8 cellular contexts compared by ENCODE assay signal in genomic region chr2:182763311-182763912, GRCh38. TPM values are rescaled to one million over a fixed set of nuclear protein-coding genes. Genes with fewer than 3 reads are reported as not detected.
DNase-seq lines count a peak whose midpoint lies in the region; ATAC-seq and TF ChIP-seq lines count a peak whose summit lies in the region.

No MANE protein-coding gene starts in this region.

- POLR2A ChIA-PET in CD4-positive, alpha-beta T cell (lab: Charles Lee) = no interaction called here

- no peak overlapping the region for H3K4me2 ChIP-seq in GM23248 (ENCODE audit: unreplicated experiment)
- H3K4me2 ChIP-seq in neural cell (ENCODE audit: low read length) = no peak overlapping the region

- H3K9me2 ChIP-seq in GM23248 (ENCODE audit: insufficient read depth) = no peaks in the 10 kb centered on the region
- H3K9me2 ChIP-seq in neural cell (ENCODE audit: insufficient read depth, low read length) = no peaks in the 10 kb centered on the region

- peak; percentile 54 for TF ChIP-seq RAD21 in neural cell (conservative IDR thresholded peaks at IDR 0.05)

- DNase-seq in CD4-positive, alpha-beta T cell = no peak
- peak; percentile 54 for DNase-seq in GM23248
- peak; percentile 33 for DNase-seq in NCI-H460 (ENCODE audit: extremely low read depth, low read depth)
- peak; percentile 16 to 56 for DNase-seq in dermis microvascular lymphatic vessel endothelial cell (ENCODE audit: low read depth in 2 of 2)
- DNase-seq in activated CD4-positive, alpha-beta T cell treated with anti-CD3 and anti-CD28 coated beads for 1 hour = no peak
- no peak for DNase-seq in NOMO-1 treated with dmso at 0.1 percent for 144 hours (lab: John Stamatoyannopoulos, UW; ENCODE audit: unreplicated experiment)

- in situ Hi-C loops in GM23248 (cut with MboI) = no loop called here

- no peaks in the 10 kb centered on the region for H4K20me1 ChIP-seq in GM23248 (ENCODE audit: insufficient read depth)
- no peaks in the 10 kb centered on the region for H4K20me1 ChIP-seq in neural cell (ENCODE audit: insufficient read depth)

- no peaks in the 10 kb centered on the region for H3K9me3 ChIP-seq in CD4-positive, alpha-beta T cell (ENCODE audit: control insufficient read depth, low read length)
- H3K9me3 ChIP-seq in GM23248 (ENCODE audit: low read depth) (no peaks in the 10 kb centered on the region), neural cell (ENCODE audit: low read length) (no peaks in the 10 kb centered on the region)

- no peak overlapping the region for H3K4me3 Mint-ChIP-seq in CD4-positive, alpha-beta T cell

- H3K9ac ChIP-seq in GM23248 (no peak overlapping the region), neural cell (ENCODE audit: low read length) (no peak overlapping the region)

- peaks cover 4% of the 10 kb centered on the region for H3K9me3 Mint-ChIP-seq in CD4-positive, alpha-beta T cell

- H3K36me3 Mint-ChIP-seq in CD4-positive, alpha-beta T cell (ENCODE audit: low read depth) = peaks cover 95% of the 10 kb centered on the region

- H2AFZ ChIP-seq in GM23248 (no peak overlapping the region), neural cell (ENCODE audit: low read depth, low read length) (no peak overlapping the region)

- H3K79me2 ChIP-seq in GM23248 (ENCODE audit: insufficient read depth) (no peaks in the 10 kb centered on the region), neural cell (replicated peaks; ENCODE audit: insufficient read depth, low read length) (no peaks in the 10 kb centered on the region)

- H3K36me3 ChIP-seq in GM23248 (ENCODE audit: low read depth) (peaks cover 47% of the 10 kb centered on the region), neural cell (ENCODE audit: insufficient read depth, low read length) (peaks cover 9% of the 10 kb centered on the region)

- no peaks in the 10 kb centered on the region for H3K27me3 Mint-ChIP-seq in CD4-positive, alpha-beta T cell

- no peak for ATAC-seq in CD4-positive, alpha-beta T cell (ENCODE audit: poor library complexity)
- ATAC-seq in GM18858 (IDR thresholded peaks at IDR 0.05; ENCODE audit: unreplicated experiment) = no peak

- WGBS in GM23248 (ENCODE audit: low coverage in 1 of 2, low lambda C conversion rate in 2 of 2, missing lambda C conversion rate in 2 of 2), 2 experiments = 77 to 81% methylated on average over 11 of the region's 11 CpGs

- CTCF ChIA-PET in CD4-positive, alpha-beta T cell (lab: Charles Lee) = no interaction called here

- H3K27me3 ChIP-seq in CD4-positive, alpha-beta T cell (ENCODE audit: control insufficient read depth, insufficient read depth, low read length) = no peaks in the 10 kb centered on the region
- H3K27me3 ChIP-seq in GM23248 (replicated peaks; ENCODE audit: insufficient read depth) (no peaks in the 10 kb centered on the region), neural cell (ENCODE audit: insufficient read depth, low read depth, low read length) (no peaks in the 10 kb centered on the region)

- H3F3A ChIP-seq in GM23248 (ENCODE audit: insufficient read depth) (no peaks in the 10 kb centered on the region; the same call in 1 of the 2 replicates), neural cell (ENCODE audit: insufficient read depth, low read length, poor library complexity, severe bottlenecking) (no peaks in the 10 kb centered on the region)

- TF ChIP-seq EP300 in neural cell (conservative IDR thresholded peaks at IDR 0.05; ENCODE audit: poor library complexity, severe bottlenecking) = no peak

- no peak overlapping the region for H3K27ac Mint-ChIP-seq in CD4-positive, alpha-beta T cell

- no peaks in the 10 kb centered on the region for H3K4me1 Mint-ChIP-seq in CD4-positive, alpha-beta T cell (ENCODE audit: low read depth)

- no peaks in the 10 kb centered on the region for H3K4me1 ChIP-seq in GM23248 (ENCODE audit: insufficient read depth)

- no peak overlapping the region for H3K27ac ChIP-seq in CD4-positive, alpha-beta T cell (ENCODE audit: low read depth, low read length)
- H3K27ac ChIP-seq in GM23248 (no peak overlapping the region), neural cell (ENCODE audit: low read length) (no peak overlapping the region)

- TF ChIP-seq CTCF in CD4-positive, alpha-beta T cell (IDR thresholded peaks at IDR 0.05) = peak; percentile 31
- TF ChIP-seq CTCF in neural cell (IDR thresholded peaks at IDR 0.05; ENCODE audit: poor library complexity, severe bottlenecking) = peak; percentile 59

- intact Hi-C loops in CD4-positive, alpha-beta T cell (cut with DNase I, micrococcal nuclease) = loop anchor here in 1 of 2 experiments (10.0 kb wide), 1 partner anchor 221 kb away; no protein-coding TSS in a partner anchor

- H3K4me3 ChIP-seq in GM23248 (no peak overlapping the region), neural cell (ENCODE audit: low read length) (no peak overlapping the region)

TF ChIP-seq in neural cell, 6 proteins besides CTCF, POLR2A, EP300 and RAD21:
- no peak for TF ChIP-seq TAF1 (IDR thresholded peaks at IDR 0.05; ENCODE audit: low read depth)
- no peak for TF ChIP-seq POLR2AphosphoS5 (IDR thresholded peaks at IDR 0.05)
- TF ChIP-seq REST (IDR thresholded peaks at IDR 0.05; ENCODE audit: borderline replicate concordance) = no peak
- TF ChIP-seq SMC3 (conservative IDR thresholded peaks at IDR 0.05; ENCODE audit: poor library complexity) = peak; percentile 66
- TF ChIP-seq MXI1 (conservative IDR thresholded peaks at IDR 0.05; ENCODE audit: poor library complexity, severe bottlenecking) = no peak
- no peak for TF ChIP-seq EZH2 (IDR thresholded peaks at IDR 0.05; ENCODE audit: borderline replicate concordance, insufficient read depth, low read length, poor library complexity, severe bottlenecking)

RNA-seq across cellular contexts. Expression of gene DNAJC10, which starts 47.4 kb away (rescaled TPM):
- 10 to 100 TPM; 34.0 to 34.1 TPM for total RNA-seq in CD4-positive, alpha-beta T cell
- 94.5 and 96.0 TPM in 2 replicates for total RNA-seq in GM23248 (2014; rRNA removed; shearing (Covaris generic))
- 115 and 117 TPM in 2 replicates for polyA plus RNA-seq in GM23248 (2016; fragmentation: Nextera tagmentation; extraction: Ambion mirVana)
- 168 and 193 TPM in 2 replicates for total RNA-seq in NCI-H460 (2014; rRNA removed; shearing (Covaris generic))
- 88.3 and 127 TPM in 2 replicates for polyA plus RNA-seq in NCI-H460 (2014; cell fraction: nucleus; rRNA removed)
- total RNA-seq in dermis microvascular lymphatic vessel endothelial cell = 78.3 and 89.4 TPM in 2 replicates
- 90.5 and 92.5 TPM in 2 replicates for polyA plus RNA-seq in neural cell
- 66.0 and 74.6 TPM in 2 replicates for polyA minus RNA-seq in neural cell

Comparison
In these comparisons a context has a peak if more than half of its experiments do, and no peak if none do; other contexts are left out.
1. DNase-seq: peak in GM23248 (single experiment), NCI-H460 (single experiment) and dermis microvascular lymphatic vessel endothelial cell (2 of 2); none in CD4-positive, alpha-beta T cell (0 of 10), activated CD4-positive, alpha-beta T cell treated with anti-CD3 and anti-CD28 coated beads for 1 hour (single experiment) and NOMO-1 treated with dmso at 0.1 percent for 144 hours (single experiment).